In genomic region chr13:71886880-71887279, GRCh38 we compare ENCODE assay signal across 24 cellular contexts. TPM values are rescaled to one million over a fixed set of nuclear protein-coding genes. Genes with fewer than 3 reads are reported as not detected.
"Had no signal": no experiment of that assay in that cellular context is flagged by ENCODE, and none has a peak within 500 bp of the region (broad histone marks: within the 10 kb centered on the region; RNA-seq: fewer than 3 reads in every experiment).

No MANE protein-coding gene starts in this region.

- H3K27ac ChIP-seq: colonic mucosa, coronary artery, dorsolateral prefrontal cortex, epithelial cell of prostate, esophagus muscularis mucosa, esophagus squamous epithelium, foreskin keratinocyte, gastrocnemius medialis, gastroesophageal sphincter, heart left ventricle, heart right ventricle had no signal

- H3K36me3 ChIP-seq: colonic mucosa, esophagus muscularis mucosa, esophagus squamous epithelium, gastrocnemius medialis, gastroesophageal sphincter, heart left ventricle, heart right ventricle had no signal

- H3K4me1 ChIP-seq: colonic mucosa, esophagus muscularis mucosa, esophagus squamous epithelium, foreskin keratinocyte, gastrocnemius medialis, gastroesophageal sphincter, heart left ventricle, heart right ventricle had no signal

- H3K9me3 ChIP-seq: colonic mucosa, esophagus squamous epithelium, gastrocnemius medialis had no signal

- ATAC-seq: effector memory CD8-positive, alpha-beta T cell; esophagus mucosa; foreskin keratinocyte; gastrocnemius medialis; gastroesophageal sphincter; heart left ventricle; heart right ventricle had no signal

- DNase-seq: colonic mucosa; cortex of kidney; dermis blood vessel endothelial cell; dorsolateral prefrontal cortex; effector CD4-positive, alpha-beta T cell; effector CD8-positive, alpha-beta T cell; effector memory CD4-positive, alpha-beta T cell; effector memory CD8-positive, alpha-beta T cell; endodermal cell; erythroblast; esophagus squamous epithelium; foreskin fibroblast; foreskin keratinocyte; foreskin melanocyte; gastrocnemius medialis; glutamatergic neuron; head of caudate nucleus; heart left ventricle; heart right ventricle had no signal

- H3K4me3 ChIP-seq: colonic mucosa, coronary artery, dorsolateral prefrontal cortex, esophagus muscularis mucosa, esophagus squamous epithelium, gastrocnemius medialis, gastroesophageal sphincter, heart left ventricle, heart right ventricle had no signal

- H3K27me3 ChIP-seq: colonic mucosa, esophagus muscularis mucosa, esophagus squamous epithelium, foreskin keratinocyte, gastrocnemius medialis, gastroesophageal sphincter, heart left ventricle, heart right ventricle had no signal

RNA-seq across cellular contexts. Expression of gene DACH1, which starts 19.9 kb away (rescaled TPM):
- total RNA-seq: foreskin keratinocyte had no signal
- polyA plus RNA-seq: foreskin keratinocyte had no signal
